Comparison of ENCODE assay signal across 1 cellular context in the genomic region with DNA sequence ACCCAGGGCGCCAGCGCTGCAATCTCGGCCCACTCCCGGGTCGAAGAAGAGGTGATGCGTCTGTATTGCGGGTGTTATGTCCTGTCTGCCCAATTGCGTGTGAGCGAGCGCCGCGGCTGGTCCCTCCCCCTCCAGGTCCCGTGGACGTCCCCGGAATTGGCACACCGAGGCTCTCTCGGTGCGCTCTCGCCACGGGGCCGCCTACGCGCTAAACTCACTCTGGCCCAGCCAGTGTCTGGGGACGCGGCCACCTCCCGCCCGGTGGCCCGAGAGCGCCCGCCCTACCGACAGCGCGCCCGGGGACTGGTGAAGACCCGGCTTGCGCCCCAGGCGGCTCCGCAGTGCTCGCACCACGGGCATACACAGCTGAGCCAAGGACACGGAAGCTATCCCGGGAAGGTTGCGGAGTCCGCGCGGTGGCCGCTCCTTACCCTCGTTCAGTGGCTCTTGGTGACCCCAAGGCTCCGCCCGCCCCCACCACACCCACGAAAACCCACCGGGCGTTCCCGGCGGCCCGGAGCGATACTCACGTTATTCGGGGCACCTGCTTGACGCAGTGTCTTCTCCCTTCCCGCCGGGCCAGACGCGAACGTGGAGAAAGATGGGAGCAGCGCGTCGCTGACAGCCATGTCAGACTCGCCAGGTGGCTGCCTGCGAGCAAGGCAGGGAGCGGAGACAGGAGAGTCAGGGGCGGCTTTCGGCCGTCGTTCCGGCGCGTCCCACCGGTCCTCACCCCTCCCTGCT.
TF ChIP-seq lines count a peak whose summit lies in the region.

No MANE protein-coding gene starts in this region.

TF ChIP-seq in SK-N-SH treated with all-trans-retinoic acid at 6 μM for 48 hours, 23 proteins besides CTCF, POLR2A, EP300 and RAD21 (continued from another document):
- TF ChIP-seq, protein P1, sequence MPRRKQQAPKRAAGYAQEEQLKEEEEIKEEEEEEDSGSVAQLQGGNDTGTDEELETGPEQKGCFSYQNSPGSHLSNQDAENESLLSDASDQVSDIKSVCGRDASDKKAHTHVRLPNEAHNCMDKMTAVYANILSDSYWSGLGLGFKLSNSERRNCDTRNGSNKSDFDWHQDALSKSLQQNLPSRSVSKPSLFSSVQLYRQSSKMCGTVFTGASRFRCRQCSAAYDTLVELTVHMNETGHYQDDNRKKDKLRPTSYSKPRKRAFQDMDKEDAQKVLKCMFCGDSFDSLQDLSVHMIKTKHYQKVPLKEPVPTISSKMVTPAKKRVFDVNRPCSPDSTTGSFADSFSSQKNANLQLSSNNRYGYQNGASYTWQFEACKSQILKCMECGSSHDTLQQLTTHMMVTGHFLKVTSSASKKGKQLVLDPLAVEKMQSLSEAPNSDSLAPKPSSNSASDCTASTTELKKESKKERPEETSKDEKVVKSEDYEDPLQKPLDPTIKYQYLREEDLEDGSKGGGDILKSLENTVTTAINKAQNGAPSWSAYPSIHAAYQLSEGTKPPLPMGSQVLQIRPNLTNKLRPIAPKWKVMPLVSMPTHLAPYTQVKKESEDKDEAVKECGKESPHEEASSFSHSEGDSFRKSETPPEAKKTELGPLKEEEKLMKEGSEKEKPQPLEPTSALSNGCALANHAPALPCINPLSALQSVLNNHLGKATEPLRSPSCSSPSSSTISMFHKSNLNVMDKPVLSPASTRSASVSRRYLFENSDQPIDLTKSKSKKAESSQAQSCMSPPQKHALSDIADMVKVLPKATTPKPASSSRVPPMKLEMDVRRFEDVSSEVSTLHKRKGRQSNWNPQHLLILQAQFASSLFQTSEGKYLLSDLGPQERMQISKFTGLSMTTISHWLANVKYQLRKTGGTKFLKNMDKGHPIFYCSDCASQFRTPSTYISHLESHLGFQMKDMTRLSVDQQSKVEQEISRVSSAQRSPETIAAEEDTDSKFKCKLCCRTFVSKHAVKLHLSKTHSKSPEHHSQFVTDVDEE (CRISPR knock-in tag; IDR thresholded peaks at IDR 0.05): no peak
- no peak for TF ChIP-seq GLIS3 (CRISPR knock-in tag; IDR thresholded peaks at IDR 0.05)
- no peak for TF ChIP-seq ESRRG (CRISPR knock-in tag; IDR thresholded peaks at IDR 0.05)
- TF ChIP-seq ZFP3 (CRISPR knock-in tag; IDR thresholded peaks at IDR 0.05): no peak
- no peak for TF ChIP-seq ZC3H10 (CRISPR knock-in tag; IDR thresholded peaks at IDR 0.05)
- TF ChIP-seq ZNF8 (CRISPR knock-in tag; IDR thresholded peaks at IDR 0.05): no peak
- TF ChIP-seq ZNF70 (CRISPR knock-in tag; IDR thresholded peaks at IDR 0.05): no peak
- TF ChIP-seq TCF4 (CRISPR knock-in tag; IDR thresholded peaks at IDR 0.05; ENCODE audit: borderline replicate concordance): no peak
- no peak for TF ChIP-seq SNAI2 (CRISPR knock-in tag; IDR thresholded peaks at IDR 0.05)
